17 cellular contexts compared by ENCODE assay signal in the genomic region with DNA sequence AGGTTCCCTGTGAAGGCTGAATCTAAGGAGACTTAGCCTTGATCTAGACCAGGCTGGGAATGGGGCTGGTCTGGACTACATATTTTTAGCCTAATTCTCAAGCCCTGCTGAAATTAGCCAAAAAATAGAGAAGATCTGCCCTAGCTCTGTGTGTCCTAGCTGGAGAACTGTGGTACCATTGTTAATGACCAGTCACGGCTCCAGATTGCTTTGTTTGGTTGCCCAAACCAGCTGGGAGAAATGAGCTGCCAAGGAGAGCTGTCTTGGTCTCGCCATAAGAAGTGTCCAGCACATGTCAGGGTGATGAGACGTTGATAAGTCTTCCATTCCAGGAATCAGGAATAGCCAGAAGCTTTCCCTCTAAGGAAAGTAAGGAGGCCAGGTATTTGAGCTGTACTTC. TPM values are rescaled to one million over a fixed set of nuclear protein-coding genes. Genes with fewer than 3 reads are reported as not detected.
"Had no signal": no experiment of that assay in that cellular context is flagged by ENCODE, and none has a peak within 500 bp of the region (broad histone marks: within the 10 kb centered on the region; RNA-seq: fewer than 3 reads in every experiment).

No MANE protein-coding gene starts in this region.

- FAIRE-seq: islet of Langerhans had no signal

- ATAC-seq: activated naive CD8-positive, alpha-beta T cell treated with anti-CD3 and anti-CD28 coated beads, Interleukin-2, amount 50 U/mL, for 24 hours; activated T-cell treated with anti-CD3 and anti-CD28 coated beads, Interleukin-2, amount 50 U/mL, for 72 hours; left lobe of liver; natural killer cell treated with Interleukin-12 subunit alpha and Interleukin-12 subunit beta and Interleukin-15 and Interleukin-18, amount 100 ng/mL, for 72 hours had no signal

- DNase-seq: activated CD4-positive, alpha-beta T cell treated with anti-CD3 and anti-CD28 coated beads, Interleukin-2, amount 50 U/mL, for 48 hours; activated CD4-positive, CD25-positive, alpha-beta regulatory T cell treated with anti-CD3 and anti-CD28 coated beads, Interleukin-2, amount 50 U/mL, for 72 hours; activated naive CD8-positive, alpha-beta T cell treated with anti-CD3 and anti-CD28 coated beads, Interleukin-2, amount 50 U/mL, for 24 hours; activated T-cell treated with anti-CD3 and anti-CD28 coated beads, Interleukin-2, amount 50 U/mL, for 72 hours; central memory CD4-positive, alpha-beta T cell; glutamatergic neuron; mammary epithelial cell; stimulated activated CD4-positive, alpha-beta T cell treated with anti-CD3 and anti-CD28 coated beads, Interleukin-12 subunit alpha, Interleukin-12 subunit beta, amount 100 ng/mL, for 4 hours; stimulated activated naive CD4-positive, alpha-beta T cell; SW 1271 had no signal

RNA-seq across cellular contexts. Expression of a gene that starts 20.7 kb away (rescaled TPM):
- total RNA-seq: activated T-cell treated with anti-CD3 and anti-CD28 coated beads, Interleukin-2, amount 50 U/mL, for 72 hours; left lobe of liver; mammary epithelial cell; natural killer cell treated with Interleukin-12 subunit alpha and Interleukin-12 subunit beta and Interleukin-15 and Interleukin-18, amount 100 ng/mL, for 72 hours; omental fat pad; temporal lobe; urinary bladder had no signal
- polyA plus RNA-seq: esophagus, mammary epithelial cell, urinary bladder had no signal

RNA-seq across cellular contexts. Expression of a gene that starts 40.3 kb away (rescaled TPM):
- total RNA-seq: activated T-cell treated with anti-CD3 and anti-CD28 coated beads, Interleukin-2, amount 50 U/mL, for 72 hours; left lobe of liver; mammary epithelial cell; natural killer cell treated with Interleukin-12 subunit alpha and Interleukin-12 subunit beta and Interleukin-15 and Interleukin-18, amount 100 ng/mL, for 72 hours; omental fat pad; temporal lobe; urinary bladder had no signal
- polyA plus RNA-seq: mammary epithelial cell, urinary bladder had no signal
